ENCODE assay signal across 24 cellular contexts in genomic region chr4:136383126-136383525, GRCh38.
"Had no signal": no experiment of that assay in that cellular context is flagged by ENCODE, and none has a peak within 500 bp of the region (broad histone marks: within the 10 kb centered on the region; RNA-seq: fewer than 3 reads in every experiment).

No MANE protein-coding gene starts in this region.

- H3K4me3 Mint-ChIP-seq: activated naive CD4-positive, alpha-beta T cell treated with anti-CD3 and anti-CD28 coated beads, Interleukin-2, amount 10 ng/mL, durations not matched to agents 7 days and 5 days; activated naive CD8-positive, alpha-beta T cell treated with anti-CD3 and anti-CD28 coated beads, Interleukin-2, amount 50 U/mL, for 24 hours; activated T-cell treated with anti-CD3 and anti-CD28 coated beads, Interleukin-2, amount 50 U/mL, for 4 hours; effector memory CD8-positive, alpha-beta T cell; naive B cell; neural crest cell; stimulated activated naive CD8-positive, alpha-beta T cell treated with anti-CD3 and anti-CD28 coated beads, Interleukin-15, amount 100 ng/mL, for 72 hours had no signal

- H3K36me3 Mint-ChIP-seq: activated naive CD4-positive, alpha-beta T cell treated with anti-CD3 and anti-CD28 coated beads, Interleukin-2, amount 10 ng/mL, durations not matched to agents 7 days and 5 days; naive B cell had no signal

- H3K9me3 Mint-ChIP-seq: activated naive CD4-positive, alpha-beta T cell treated with anti-CD3 and anti-CD28 coated beads, Interleukin-2, amount 10 ng/mL, durations not matched to agents 7 days and 5 days; activated naive CD8-positive, alpha-beta T cell treated with anti-CD3 and anti-CD28 coated beads, Interleukin-2, amount 50 U/mL, for 24 hours; activated T-cell treated with anti-CD3 and anti-CD28 coated beads, Interleukin-2, amount 50 U/mL, for 4 hours; naive B cell; neural crest cell; stimulated activated naive CD8-positive, alpha-beta T cell treated with anti-CD3 and anti-CD28 coated beads, Interleukin-15, amount 100 ng/mL, for 72 hours had no signal

- H3K4me1 Mint-ChIP-seq: activated naive CD4-positive, alpha-beta T cell treated with anti-CD3 and anti-CD28 coated beads, Interleukin-2, amount 10 ng/mL, durations not matched to agents 7 days and 5 days; activated naive CD8-positive, alpha-beta T cell treated with anti-CD3 and anti-CD28 coated beads, Interleukin-2, amount 50 U/mL, for 24 hours; naive B cell; neural crest cell; stimulated activated naive CD8-positive, alpha-beta T cell treated with anti-CD3 and anti-CD28 coated beads, Interleukin-15, amount 100 ng/mL, for 72 hours had no signal

- ATAC-seq: activated T-cell treated with anti-CD3 and anti-CD28 coated beads, Interleukin-2, amount 50 U/mL, for 4 hours; effector memory CD8-positive, alpha-beta T cell; gastroesophageal sphincter; heart left ventricle; mucosa of descending colon; right cardiac atrium; stimulated activated naive CD8-positive, alpha-beta T cell treated with anti-CD3 and anti-CD28 coated beads, Interleukin-15, amount 100 ng/mL, for 72 hours had no signal

- H3K27me3 Mint-ChIP-seq: activated naive CD4-positive, alpha-beta T cell treated with anti-CD3 and anti-CD28 coated beads, Interleukin-2, amount 10 ng/mL, durations not matched to agents 7 days and 5 days; activated naive CD8-positive, alpha-beta T cell treated with anti-CD3 and anti-CD28 coated beads, Interleukin-2, amount 50 U/mL, for 24 hours; effector memory CD8-positive, alpha-beta T cell; naive B cell; stimulated activated naive CD8-positive, alpha-beta T cell treated with anti-CD3 and anti-CD28 coated beads, Interleukin-15, amount 100 ng/mL, for 72 hours had no signal

- H3K27ac Mint-ChIP-seq: activated naive CD4-positive, alpha-beta T cell treated with anti-CD3 and anti-CD28 coated beads, Interleukin-2, amount 10 ng/mL, durations not matched to agents 7 days and 5 days; activated naive CD8-positive, alpha-beta T cell treated with anti-CD3 and anti-CD28 coated beads, Interleukin-2, amount 50 U/mL, for 24 hours; effector memory CD8-positive, alpha-beta T cell; naive B cell; stimulated activated naive CD8-positive, alpha-beta T cell treated with anti-CD3 and anti-CD28 coated beads, Interleukin-15, amount 100 ng/mL, for 72 hours had no signal

- DNase-seq: activated CD4-positive, alpha-beta T cell treated with anti-CD3 and anti-CD28 coated beads, Interleukin-2, amount 50 U/mL, for 1 hour; activated CD8-positive, alpha-beta memory T cell treated with anti-CD3 and anti-CD28 coated beads, Interleukin-2, amount 50 U/mL, for 4 hours; activated naive CD4-positive, alpha-beta T cell treated with anti-CD3 and anti-CD28 coated beads, Interleukin-2, amount 10 ng/mL, durations not matched to agents 7 days and 5 days; activated naive CD8-positive, alpha-beta T cell treated with anti-CD3 and anti-CD28 coated beads, Interleukin-2, amount 50 U/mL, for 24 hours; activated T-cell treated with anti-CD3 and anti-CD28 coated beads, Interleukin-2, amount 50 U/mL, for 4 hours; aorta; dermis blood vessel endothelial cell; effector memory CD8-positive, alpha-beta T cell; heart left ventricle; kidney glomerular epithelial cell; left ventricle myocardium inferior; mucosa of descending colon; naive B cell; right cardiac atrium; stimulated activated CD4-positive, alpha-beta T cell treated with anti-CD3 and anti-CD28 coated beads, Interleukin-15, amount 100 ng/mL, for 24 hours; stimulated activated CD4-positive, alpha-beta T cell treated with anti-CD3 and anti-CD28 coated beads, Interleukin-4, amount 100 ng/mL, for 1 hour; stimulated activated naive CD8-positive, alpha-beta T cell treated with anti-CD3 and anti-CD28 coated beads, Interleukin-15, amount 100 ng/mL, for 72 hours; trophoblast cell had no signal

- H3K4me3 ChIP-seq: cardiac muscle cell, gastroesophageal sphincter, heart left ventricle, left ventricle myocardium inferior, mucosa of descending colon, prostate gland, skin epidermis, vagina had no signal
